Comparison of ENCODE assay signal across 21 cellular contexts in the genomic region with DNA sequence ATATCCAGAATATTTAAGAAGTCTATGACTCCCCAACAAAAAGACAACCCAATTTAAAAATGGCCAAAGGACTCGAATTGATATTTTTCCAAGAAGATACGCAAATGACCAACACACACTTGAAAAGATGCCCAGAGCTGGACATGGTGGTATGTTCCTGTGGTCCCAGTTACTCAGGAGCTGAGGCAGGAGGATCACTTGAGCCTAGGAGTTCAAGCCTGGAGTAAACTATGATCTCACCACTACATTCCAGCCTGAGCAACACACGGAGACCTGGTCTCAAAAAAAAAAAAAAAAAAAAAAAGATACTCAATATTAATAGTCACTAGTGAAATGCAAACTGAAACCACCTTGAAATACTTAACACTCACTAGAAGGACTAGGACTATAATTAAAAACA. TPM values are rescaled to one million over a fixed set of nuclear protein-coding genes. Genes with fewer than 3 reads are reported as not detected.
DNase-seq lines count a peak whose midpoint lies in the region; ATAC-seq and TF ChIP-seq lines count a peak whose summit lies in the region.
"Had no signal": no experiment of that assay in that cellular context is flagged by ENCODE, and none has a peak within 500 bp of the region (broad histone marks: within the 10 kb centered on the region; RNA-seq: fewer than 3 reads in every experiment).

No MANE protein-coding gene starts in this region.

- no peaks in the 10 kb centered on the region for H3K36me3 Mint-ChIP-seq in activated T-helper 17 cell treated with anti-CD3 and anti-CD28 coated beads, Interleukin-2, amount 50 U/mL, for 72 hours (ENCODE audit: low read depth)
- H3K36me3 Mint-ChIP-seq: CD4-positive, CD25-positive, alpha-beta regulatory T cell had no signal

- H3K4me3 Mint-ChIP-seq in activated T-helper 17 cell treated with anti-CD3 and anti-CD28 coated beads, Interleukin-2, amount 50 U/mL, for 72 hours: no peak overlapping the region

- peak; percentile 19 for DNase-seq in EL
- peak; percentile 55 for DNase-seq in HCEC 1CT
- peak; percentile 17 for DNase-seq in glomerular visceral epithelial cell (ENCODE audit: extremely low spot score)
- no peak for DNase-seq in posterior vena cava (ENCODE audit: low spot score)
- no peak for DNase-seq in RWPE1 (ENCODE audit: low spot score)
- no peak for DNase-seq in activated CD4-positive, CD25-positive, alpha-beta regulatory T cell (lab: John Stamatoyannopoulos, UW)
- DNase-seq: BE2C; Caco-2; CD4-positive, CD25-positive, alpha-beta regulatory T cell; DMS153; KG1; NCI-H1092; NCI-H146; NCI-H2029 treated with DMSO at 0.1 percent for 48 hours; NCI-H774; OCI-M1; SHP77 treated with DMSO at 0.1 percent for 48 hours; SK-N-SH had no signal

- ATAC-seq in activated T-helper 17 cell treated with anti-CD3 and anti-CD28 coated beads, Interleukin-2, amount 50 U/mL, for 72 hours (replicated peaks): no peak
- no peak for ATAC-seq in HG03159 (IDR thresholded peaks at IDR 0.05; ENCODE audit: unreplicated experiment)

- peak overlapping the region; percentile 41 for H3K27ac Mint-ChIP-seq in activated T-helper 17 cell treated with anti-CD3 and anti-CD28 coated beads, Interleukin-2, amount 50 U/mL, for 72 hours

- CTCF ChIA-PET in RWPE1 (lab: Yijun Ruan, JAX): interaction anchor here (0.6 to 1.6 kb wide), 4 partner anchors 105 to 294 kb away, joined by 3 to 8 read pairs (median 6); no protein-coding TSS in a partner anchor

- peaks cover 15% of the 10 kb centered on the region for H3K4me1 Mint-ChIP-seq in activated T-helper 17 cell treated with anti-CD3 and anti-CD28 coated beads, Interleukin-2, amount 50 U/mL, for 72 hours

- POLR2A ChIA-PET in RWPE1 (lab: Yijun Ruan, JAX; ENCODE audit: low non-redundant PET): no interaction called here

- H3K27ac ChIP-seq in RWPE1: no peak overlapping the region

- intact Hi-C loops in posterior vena cava (cut with DNase I): loop anchor here (5.0 to 10.0 kb wide), 3 partner anchors 51 to 294 kb away; no protein-coding TSS in a partner anchor

- no peaks in the 10 kb centered on the region for H3K27me3 Mint-ChIP-seq in activated T-helper 17 cell treated with anti-CD3 and anti-CD28 coated beads, Interleukin-2, amount 50 U/mL, for 72 hours

- no peak for TF ChIP-seq CTCF in RWPE1 (conservative IDR thresholded peaks at IDR 0.05; ENCODE audit: low read depth)

- no peaks in the 10 kb centered on the region for H3K9me3 Mint-ChIP-seq in activated T-helper 17 cell treated with anti-CD3 and anti-CD28 coated beads, Interleukin-2, amount 50 U/mL, for 72 hours

RNA-seq across cellular contexts. Expression of a gene that starts 12.2 kb away (rescaled TPM):
- 1 to 10 TPM; 2.9 to 5.7 TPM for total RNA-seq in activated T-helper 17 cell treated with anti-CD3 and anti-CD28 coated beads, Interleukin-2, amount 50 U/mL, for 72 hours
- total RNA-seq in posterior vena cava: 10 to 100 TPM in 1 of 2 donors, 1 to 10 TPM in 1; 7.4 to 12.5 TPM
- total RNA-seq: GM12878 had no signal

Comparison
In these comparisons a context has a peak if more than half of its experiments do, and no peak if none do; other contexts are left out.
1. DNase-seq: peak in EL (single experiment), HCEC 1CT (single experiment) and glomerular visceral epithelial cell (single experiment); none in posterior vena cava (single experiment), RWPE1 (single experiment) and activated CD4-positive, CD25-positive, alpha-beta regulatory T cell (0 of 4).